15 cellular contexts compared by ENCODE assay signal in genomic region chr12:78887444-78887843, GRCh38. TPM values are rescaled to one million over a fixed set of nuclear protein-coding genes. Genes with fewer than 3 reads are reported as not detected.
"Had no signal": no experiment of that assay in that cellular context is flagged by ENCODE, and none has a peak within 500 bp of the region (broad histone marks: within the 10 kb centered on the region; RNA-seq: fewer than 3 reads in every experiment).

No MANE protein-coding gene starts in this region.

- DNase-seq: activated CD4-positive, alpha-beta T cell treated with anti-CD3 and anti-CD28 coated beads for 48 hours; esophagus squamous epithelium; left colon; nucleus accumbens; right lobe of liver; stimulated activated CD4-positive, alpha-beta T cell treated with anti-CD3 and anti-CD28 coated beads, Interleukin-12 subunit alpha, Interleukin-12 subunit beta, amount 100 ng/mL, for 4 hours; stimulated activated naive CD4-positive, alpha-beta T cell; substantia nigra; transverse colon; WERI-Rb-1 had no signal

- H3K4me3 Mint-ChIP-seq: natural killer cell treated with Interleukin-12 subunit alpha and Interleukin-12 subunit beta and Interleukin-15 and Interleukin-18, amount 100 ng/mL, for 72 hours had no signal

- H3K27ac Mint-ChIP-seq: activated naive CD4-positive, alpha-beta T cell treated with anti-CD3 and anti-CD28 coated beads, Interleukin-2, amount 50 U/mL, for 72 hours; activated T-helper 2 cell treated with anti-CD3 and anti-CD28 coated beads, Interferon-gamma antibody, Interleukin-2, Interleukin-4, amounts not matched to agents 10 μg/mL and 5 μg/mL and 100 μg/mL, durations not matched to agents 14 hours and 24 hours and 36 hours; natural killer cell treated with Interleukin-12 subunit alpha and Interleukin-12 subunit beta and Interleukin-15 and Interleukin-18, amount 100 ng/mL, for 72 hours had no signal

- H3K9me3 Mint-ChIP-seq: activated T-helper 2 cell treated with anti-CD3 and anti-CD28 coated beads, Interferon-gamma antibody, Interleukin-2, Interleukin-4, amounts not matched to agents 10 μg/mL and 5 μg/mL and 100 μg/mL, durations not matched to agents 14 hours and 24 hours and 36 hours had no signal

- H3K4me1 ChIP-seq: esophagus squamous epithelium, prostate gland, right lobe of liver, transverse colon had no signal

- H3K4me3 ChIP-seq: esophagus squamous epithelium, prostate gland, right lobe of liver, transverse colon had no signal

- ATAC-seq: activated naive CD4-positive, alpha-beta T cell treated with anti-CD3 and anti-CD28 coated beads, Interleukin-2, amount 50 U/mL, for 72 hours; left colon; natural killer cell treated with Interleukin-12 subunit alpha and Interleukin-12 subunit beta and Interleukin-15 and Interleukin-18, amount 100 ng/mL, for 72 hours; right lobe of liver had no signal

- H3K27ac ChIP-seq: esophagus squamous epithelium, prostate gland, right lobe of liver, transverse colon, WERI-Rb-1 had no signal

- H3K27me3 ChIP-seq: esophagus squamous epithelium, right lobe of liver, transverse colon had no signal

- H3K27me3 Mint-ChIP-seq: natural killer cell treated with Interleukin-12 subunit alpha and Interleukin-12 subunit beta and Interleukin-15 and Interleukin-18, amount 100 ng/mL, for 72 hours had no signal

- H3K36me3 ChIP-seq: esophagus squamous epithelium, prostate gland, right lobe of liver, transverse colon, WERI-Rb-1 had no signal

- H3K9me3 ChIP-seq: esophagus squamous epithelium, prostate gland, right lobe of liver, transverse colon had no signal

- H3K36me3 Mint-ChIP-seq: activated naive CD4-positive, alpha-beta T cell treated with anti-CD3 and anti-CD28 coated beads, Interleukin-2, amount 50 U/mL, for 72 hours had no signal

RNA-seq across cellular contexts. Expression of gene SYT1, which starts 22.9 kb away (rescaled TPM):
- total RNA-seq: activated CD8-positive, alpha-beta memory T cell treated with anti-CD3 and anti-CD28 coated beads for 36 hours; activated naive CD4-positive, alpha-beta T cell treated with anti-CD3 and anti-CD28 coated beads, Interleukin-2, amount 50 U/mL, for 72 hours; activated T-helper 2 cell treated with anti-CD3 and anti-CD28 coated beads, Interferon-gamma antibody, Interleukin-2, Interleukin-4, amounts not matched to agents 10 μg/mL and 5 μg/mL and 100 μg/mL, durations not matched to agents 14 hours and 24 hours and 36 hours; natural killer cell treated with Interleukin-12 subunit alpha and Interleukin-12 subunit beta and Interleukin-15 and Interleukin-18, amount 100 ng/mL, for 72 hours had no signal
